In genomic region chr2:110472171-110473058, GRCh38 we compare ENCODE assay signal across 8 cellular contexts. TPM values are rescaled to one million over a fixed set of nuclear protein-coding genes. Genes with fewer than 3 reads are reported as not detected.
DNase-seq lines count a peak whose midpoint lies in the region; ATAC-seq and TF ChIP-seq lines count a peak whose summit lies in the region.
"Not testable (repeated sequence)": the region's sequence is repeated elsewhere in the genome, so short reads cannot be mapped to it uniquely, and the experiment has no call there.
"Had no signal": no experiment of that assay in that cellular context is flagged by ENCODE, and none has a peak within 500 bp of the region (broad histone marks: within the 10 kb centered on the region; RNA-seq: fewer than 3 reads in every experiment).

TSS of gene LIMS4 (minus strand) at chr2:110472816. CDS start at chr2:110472778, 38 bp downstream.

- POLR2A ChIA-PET in Panc1 (lab: Charles Lee), result not testable (repeated sequence)

- in situ Hi-C loops in Panc1 (cut with HindIII; ENCODE audit: low pct_unique_long_range_greater_than_20kb, low sequenced_read_pairs), result not testable (repeated sequence)

- H3K9me3 ChIP-seq in Panc1 (ENCODE audit: control insufficient read depth, insufficient read depth, low read depth, low read length); body of pancreas; lower lobe of right lung; psoas muscle; upper lobe of right lung: not testable (repeated sequence)

- not testable (repeated sequence) for DNase-seq in Panc1 (ENCODE audit: low read depth, low spot score); body of pancreas; fibroblast of villous mesenchyme (ENCODE audit: low read depth); left cardiac atrium; lower lobe of right lung; psoas muscle; upper lobe of right lung

- not testable (repeated sequence) for H3K27me3 ChIP-seq in Panc1 (ENCODE audit: control insufficient read depth, insufficient read depth, low read length); body of pancreas; lower lobe of right lung (ENCODE audit: low read depth); psoas muscle (ENCODE audit: insufficient read depth in 3 of 3, low read length in 2 of 3); upper lobe of right lung

- not testable (repeated sequence) for H3K27ac ChIP-seq in Panc1 (ENCODE audit: low read length); body of pancreas; lower lobe of right lung; psoas muscle; upper lobe of right lung

- not testable (repeated sequence) for TF ChIP-seq CTCF in Panc1 (IDR thresholded peaks at IDR 0.05); body of pancreas (IDR thresholded peaks at IDR 0.05); fibroblast of villous mesenchyme (IDR thresholded peaks at IDR 0.05; ENCODE audit: insufficient read depth, low read depth, low read length); lower lobe of right lung (IDR thresholded peaks at IDR 0.05); psoas muscle (IDR thresholded peaks at IDR 0.05); upper lobe of right lung (IDR thresholded peaks at IDR 0.05)

- H3K4me1 ChIP-seq in Panc1 (ENCODE audit: control insufficient read depth, insufficient read depth, low read length); body of pancreas; lower lobe of right lung; psoas muscle; upper lobe of right lung: not testable (repeated sequence)

- H3K36me3 ChIP-seq in Panc1 (ENCODE audit: control insufficient read depth, insufficient read depth, low read length); body of pancreas (replicated peaks in 1 of 2; ENCODE audit: insufficient read depth in 1 of 2, low read depth in 2 of 2); lower lobe of right lung; psoas muscle (ENCODE audit: insufficient read depth in 1 of 2, low read depth in 1 of 2); upper lobe of right lung: not testable (repeated sequence)

- TF ChIP-seq POLR2A in body of pancreas (IDR thresholded peaks at IDR 0.05), result not testable (repeated sequence)

- not testable (repeated sequence) for H3K4me3 ChIP-seq in Panc1 (ENCODE audit: low read depth in 2 of 2, low read length in 2 of 2); body of pancreas; fibroblast of villous mesenchyme (ENCODE audit: low read depth, low read length); lower lobe of right lung; psoas muscle; upper lobe of right lung

- not testable (repeated sequence) for BruUV-seq in Panc1 (replicated peaks; lab: Mats Ljungman, UMichigan)

- WGBS in body of pancreas, 2 donors, result no CpG with 5 or more reads among the region's 29 CpGs
- WGBS in psoas muscle, 3 donors, result no CpG with 5 or more reads among the region's 29 CpGs

- intact Hi-C loops in Panc1 (cut with micrococcal nuclease; ENCODE audit: unreplicated experiment); body of pancreas (cut with DNase I); left cardiac atrium (cut with DNase I); lower lobe of right lung (cut with DNase I); psoas muscle (cut with DNase I); upper lobe of right lung (cut with DNase I): not testable (repeated sequence)

- ATAC-seq in Panc1 (peak; percentile 77), body of pancreas (peak; percentile 77), left cardiac atrium (peak; percentile 96 to 97), lower lobe of right lung (peak; percentile 53 to 61), psoas muscle (peak; percentile 76 to 88 (median 84)), upper lobe of right lung (peak; percentile 55)

- CTCF ChIA-PET in Panc1 (lab: Charles Lee), result not testable (repeated sequence)

RNA-seq across cellular contexts. Expression of gene LIMS4, which starts in this region (rescaled TPM):
- total RNA-seq in Panc1 (2021; ENCODE audit: unreplicated experiment) (0.51 TPM), body of pancreas (1 to 10 TPM in 1 of 2 donors, not detected in 1; 8.3 TPM), fibroblast of villous mesenchyme (27.2 and 37.7 TPM in 2 replicates), left cardiac atrium (1 to 10 TPM; 2.7 to 4.0 TPM), lower lobe of right lung (1.1 TPM), psoas muscle (1 to 10 TPM; 1.6 to 6.4 (median 5.2) TPM), upper lobe of right lung (2.1 TPM)
- 1.5 TPM for polyA plus RNA-seq in Panc1 (2012; ENCODE audit: insufficient read length)
- 10 to 100 TPM in 1 of 3 donors, 1 to 10 TPM in 1, not detected in 1; 1.7 to 16.9 TPM for polyA plus RNA-seq in psoas muscle
- total RNA-seq: CD4-positive, CD25-positive, alpha-beta regulatory T cell had no signal
